ENCODE assay signal across 8 cellular contexts in genomic region chrX:103554687-103555417, GRCh38. TPM values are rescaled to one million over a fixed set of nuclear protein-coding genes. Genes with fewer than 3 reads are reported as not detected.
A peak's percentile ranks its signal among the peaks of the same experiment; 100 is the strongest.
DNase-seq lines count a peak whose midpoint lies in the region; ATAC-seq and TF ChIP-seq lines count a peak whose summit lies in the region.

No MANE protein-coding gene starts in this region.

- H3K4me3 Mint-ChIP-seq in activated T-helper 1 cell treated with anti-CD3 and anti-CD28 coated beads, Interleukin-12 subunit alpha, Interleukin-12 subunit beta, Interleukin-2, Interleukin-4 antibody, amounts not matched to agents 30 ng/mL and 10 ng/mL and 1 ng/mL, durations not matched to agents 14 hours and 24 hours and 36 hours = peak overlapping the region; percentile 86

- intact Hi-C loops in activated T-helper 1 cell treated with anti-CD3 and anti-CD28 coated beads, Interleukin-12 subunit alpha, Interleukin-12 subunit beta, Interleukin-2, Interleukin-4 antibody, amounts not matched to agents 30 ng/mL and 10 ng/mL and 1 ng/mL, durations not matched to agents 14 hours and 24 hours and 36 hours (cut with micrococcal nuclease) = loop anchor here (1.0 kb wide), 1 partner anchor 132 kb away; no protein-coding TSS in a partner anchor

- H3K27ac ChIP-seq in gastroesophageal sphincter = no peak overlapping the region
- no peak overlapping the region for H3K27ac ChIP-seq in upper lobe of left lung

- H3K36me3 ChIP-seq in gastroesophageal sphincter (no peaks in the 10 kb centered on the region), upper lobe of left lung (no peaks in the 10 kb centered on the region)

- in situ Hi-C loops in GM13976 (cut with MboI; ENCODE audit: low sequenced_read_pairs, unreplicated experiment) = no loop called here

- ATAC-seq in gastroesophageal sphincter (no peak), upper lobe of left lung (ENCODE audit: low FRiP score in 2 of 2) (peak in 1 of 2 donors; percentile 34)

- H3K9me3 ChIP-seq in gastroesophageal sphincter (no peaks in the 10 kb centered on the region), upper lobe of left lung (no peaks in the 10 kb centered on the region)

- H3K4me3 ChIP-seq in HFF-Myc (replicated peaks; ENCODE audit: low read depth, low read length) (peak overlapping the region; percentile 54), gastroesophageal sphincter (peak overlapping the region; percentile 36 to 42), upper lobe of left lung (peak overlapping the region in 3 of 4 donors; percentile 17 to 41 (median 34))

- H3K27ac Mint-ChIP-seq in activated T-helper 1 cell treated with anti-CD3 and anti-CD28 coated beads, Interleukin-12 subunit alpha, Interleukin-12 subunit beta, Interleukin-2, Interleukin-4 antibody, amounts not matched to agents 30 ng/mL and 10 ng/mL and 1 ng/mL, durations not matched to agents 14 hours and 24 hours and 36 hours = peak overlapping the region; percentile 91

- H3K9me3 Mint-ChIP-seq in activated T-helper 1 cell treated with anti-CD3 and anti-CD28 coated beads, Interleukin-12 subunit alpha, Interleukin-12 subunit beta, Interleukin-2, Interleukin-4 antibody, amounts not matched to agents 30 ng/mL and 10 ng/mL and 1 ng/mL, durations not matched to agents 14 hours and 24 hours and 36 hours = no peaks in the 10 kb centered on the region

- TF ChIP-seq POLR2A in gastroesophageal sphincter (IDR thresholded peaks at IDR 0.05) (no peak), upper lobe of left lung (IDR thresholded peaks at IDR 0.05) (no peak)

- H3K27me3 ChIP-seq in gastroesophageal sphincter (no peaks in the 10 kb centered on the region), upper lobe of left lung (no peaks in the 10 kb centered on the region)

- peak; percentile 29 for DNase-seq in GM13976 (ENCODE audit: low spot score)
- DNase-seq in HFF-Myc (ENCODE audit: extremely low read depth, low read depth) = peak; percentile 41
- peak; percentile 55 for DNase-seq in NCI-H2196 (lab: John Stamatoyannopoulos, UW; ENCODE audit: unreplicated experiment)
- peak; percentile 40 for DNase-seq in activated T-helper 1 cell treated with anti-CD3 and anti-CD28 coated beads, Interleukin-12 subunit alpha, Interleukin-12 subunit beta, Interleukin-2, Interleukin-4 antibody, amounts not matched to agents 30 ng/mL and 10 ng/mL and 1 ng/mL, durations not matched to agents 14 hours and 24 hours and 36 hours (ENCODE audit: low spot score)
- DNase-seq in pons (ENCODE audit: low spot score) = peak; percentile 63
- DNase-seq in upper lobe of left lung = peak in 1 of 2 donors; percentile 26
- no peak for DNase-seq in NK-92 treated with Interleukin-12 subunit alpha and Interleukin-12 subunit beta, amount 100 ng/mL, for 24 hours (lab: John Stamatoyannopoulos, UW)

- H3K36me3 Mint-ChIP-seq in activated T-helper 1 cell treated with anti-CD3 and anti-CD28 coated beads, Interleukin-12 subunit alpha, Interleukin-12 subunit beta, Interleukin-2, Interleukin-4 antibody, amounts not matched to agents 30 ng/mL and 10 ng/mL and 1 ng/mL, durations not matched to agents 14 hours and 24 hours and 36 hours (ENCODE audit: low read depth) = peaks cover 1% of the 10 kb centered on the region

- peaks cover 4% of the 10 kb centered on the region for H3K27me3 Mint-ChIP-seq in activated T-helper 1 cell treated with anti-CD3 and anti-CD28 coated beads, Interleukin-12 subunit alpha, Interleukin-12 subunit beta, Interleukin-2, Interleukin-4 antibody, amounts not matched to agents 30 ng/mL and 10 ng/mL and 1 ng/mL, durations not matched to agents 14 hours and 24 hours and 36 hours (ENCODE audit: insufficient read depth)

- TF ChIP-seq EP300 in gastroesophageal sphincter (IDR thresholded peaks at IDR 0.05) (no peak), upper lobe of left lung (IDR thresholded peaks at IDR 0.05) (no peak)

- TF ChIP-seq CTCF in GM13976 (IDR thresholded peaks at IDR 0.05; ENCODE audit: borderline replicate concordance, control extremely low read depth, extremely low read depth, insufficient read depth, missing control alignments) (no peak), HFF-Myc (IDR thresholded peaks at IDR 0.05; ENCODE audit: low read depth, low read length, missing control alignments) (no peak), gastroesophageal sphincter (IDR thresholded peaks at IDR 0.05) (no peak), upper lobe of left lung (IDR thresholded peaks at IDR 0.05) (no peak)

- H3K4me1 ChIP-seq in gastroesophageal sphincter (no peaks in the 10 kb centered on the region), upper lobe of left lung (no peaks in the 10 kb centered on the region)

- H3K4me1 Mint-ChIP-seq in activated T-helper 1 cell treated with anti-CD3 and anti-CD28 coated beads, Interleukin-12 subunit alpha, Interleukin-12 subunit beta, Interleukin-2, Interleukin-4 antibody, amounts not matched to agents 30 ng/mL and 10 ng/mL and 1 ng/mL, durations not matched to agents 14 hours and 24 hours and 36 hours (ENCODE audit: low read depth) = no peaks in the 10 kb centered on the region

- WGBS in gastroesophageal sphincter (ENCODE audit: low coverage in 1 of 2), 2 donors = 10 to 22% methylated on average over 2 to 8 of the region's 19 CpGs
- WGBS in upper lobe of left lung, 2 donors = 26 to 37% methylated on average over 3 to 19 of the region's 19 CpGs

RNA-seq across cellular contexts. Expression of gene TCEAL4, which starts 30.5 kb away (rescaled TPM):
- 3.2 and 4.1 TPM in 2 replicates for total RNA-seq in activated T-helper 1 cell treated with anti-CD3 and anti-CD28 coated beads, Interleukin-12 subunit alpha, Interleukin-12 subunit beta, Interleukin-2, Interleukin-4 antibody, amounts not matched to agents 30 ng/mL and 10 ng/mL and 1 ng/mL, durations not matched to agents 14 hours and 24 hours and 36 hours
- total RNA-seq in gastroesophageal sphincter (100 to 1,000 TPM; 424 to 874 (median 497) TPM), upper lobe of left lung (100 to 1,000 TPM in 2 of 6 donors, 10 to 100 TPM in 4; 68.5 to 141 (median 90.8) TPM)

RNA-seq across cellular contexts. Expression of gene RAB40A, which starts 35.6 kb away (rescaled TPM):
- 0.08 and 0.15 TPM in 2 replicates for total RNA-seq in activated T-helper 1 cell treated with anti-CD3 and anti-CD28 coated beads, Interleukin-12 subunit alpha, Interleukin-12 subunit beta, Interleukin-2, Interleukin-4 antibody, amounts not matched to agents 30 ng/mL and 10 ng/mL and 1 ng/mL, durations not matched to agents 14 hours and 24 hours and 36 hours
- total RNA-seq in gastroesophageal sphincter = 1 to 10 TPM; 1.3 to 8.9 (median 4.6) TPM
- total RNA-seq in upper lobe of left lung = 1 to 10 TPM in 1 of 6 donors, under 1 TPM in 5; 0.24 to 3.1 (median 0.56) TPM

RNA-seq across cellular contexts. Expression of gene TCEAL3, which starts 52.9 kb away (rescaled TPM):
- total RNA-seq in activated T-helper 1 cell treated with anti-CD3 and anti-CD28 coated beads, Interleukin-12 subunit alpha, Interleukin-12 subunit beta, Interleukin-2, Interleukin-4 antibody, amounts not matched to agents 30 ng/mL and 10 ng/mL and 1 ng/mL, durations not matched to agents 14 hours and 24 hours and 36 hours = 0.23 and 0.32 TPM in 2 replicates
- total RNA-seq in gastroesophageal sphincter (100 to 1,000 TPM in 3 of 4 donors, 10 to 100 TPM in 1; 99.6 to 257 (median 175) TPM), upper lobe of left lung (10 to 100 TPM; 17.8 to 27.9 (median 25.2) TPM)

Comparison
In these comparisons a context has a peak if more than half of its experiments do, and no peak if none do; other contexts are left out.
1. RNA of gene TCEAL4, which starts 30.5 kb away (total RNA-seq): 424 to 874 TPM in gastroesophageal sphincter and 68.5 to 141 TPM in upper lobe of left lung; 3.2 to 4.1 TPM in activated T-helper 1 cell treated with anti-CD3 and anti-CD28 coated beads, Interleukin-12 subunit alpha, Interleukin-12 subunit beta, Interleukin-2, Interleukin-4 antibody, amounts not matched to agents 30 ng/mL and 10 ng/mL and 1 ng/mL, durations not matched to agents 14 hours and 24 hours and 36 hours; every median in the first group is over 10 times any median in the second.
2. RNA of gene TCEAL3, which starts 52.9 kb away (total RNA-seq): 99.6 to 257 TPM in gastroesophageal sphincter and 17.8 to 27.9 TPM in upper lobe of left lung; 0.23 to 0.32 TPM in activated T-helper 1 cell treated with anti-CD3 and anti-CD28 coated beads, Interleukin-12 subunit alpha, Interleukin-12 subunit beta, Interleukin-2, Interleukin-4 antibody, amounts not matched to agents 30 ng/mL and 10 ng/mL and 1 ng/mL, durations not matched to agents 14 hours and 24 hours and 36 hours; every median in the first group is over 10 times any median in the second.
3. Peak in every context shown above with its lines, with median percentiles within 50 percentile points of each other: H3K4me3 ChIP-seq.